In genomic region chr13:26222523-26223046, GRCh38 we compare ENCODE assay signal across 2 cellular contexts.
TF ChIP-seq lines count a peak whose summit lies in the region.

No MANE protein-coding gene starts in this region.

TF ChIP-seq in K562, 482 proteins besides CTCF, POLR2A, EP300 and RAD21 (continued from another document and continues in another):
- TF ChIP-seq E4F1 (CRISPR knock-in tag; IDR thresholded peaks at IDR 0.05; ENCODE audit: borderline replicate concordance) (no peak), ZNF224 (CRISPR knock-in tag; IDR thresholded peaks at IDR 0.05) (no peak), FOXJ2 (tag; IDR thresholded peaks at IDR 0.05) (no peak), ZNF263 (CRISPR knock-in tag; IDR thresholded peaks at IDR 0.05; ENCODE audit: borderline replicate concordance) (no peak), ZNF143 (CRISPR knock-in tag; IDR thresholded peaks at IDR 0.05) (no peak), YBX1 (IDR thresholded peaks at IDR 0.05) (no peak), SFPQ (IDR thresholded peaks at IDR 0.05; ENCODE audit: low read depth, low read length) (no peak), HDAC2 (IDR thresholded peaks at IDR 0.05) (no peak), HCFC1 (IDR thresholded peaks at IDR 0.05; ENCODE audit: low read depth, low read length) (no peak), SMARCA5 (IDR thresholded peaks at IDR 0.05) (no peak), DIDO1 (tag; IDR thresholded peaks at IDR 0.05; ENCODE audit: low read depth) (no peak), PHF20 (IDR thresholded peaks at IDR 0.05; ENCODE audit: partially characterized antibody) (peak; percentile 12), ETV5 (CRISPR knock-in tag; IDR thresholded peaks at IDR 0.05; ENCODE audit: low read depth) (0 out of 2 replicates have a peak, but pooled peaks have one; percentile 7), ARID3A (IDR thresholded peaks at IDR 0.05; ENCODE audit: borderline replicate concordance, low read depth, low read length) (no peak), NR2C2 (CRISPR knock-in tag; IDR thresholded peaks at IDR 0.05) (no peak), NR2C2 (tag; IDR thresholded peaks at IDR 0.05) (peak; percentile 77), ZFX (CRISPR knock-in tag; IDR thresholded peaks at IDR 0.05) (peak; percentile 5; the same call in 1 of the 2 replicates), ZNF766 (CRISPR knock-in tag; conservative IDR thresholded peaks at IDR 0.05) (no peak), ZNF507 (tag; conservative IDR thresholded peaks at IDR 0.05) (no peak), MYBL2 (IDR thresholded peaks at IDR 0.05; ENCODE audit: low read depth) (no peak), MYBL2 (CRISPR knock-in tag; IDR thresholded peaks at IDR 0.05; ENCODE audit: borderline replicate concordance) (no peak), NCOA1 (IDR thresholded peaks at IDR 0.05; ENCODE audit: low read depth) (peak; percentile 64), SMAD3 (CRISPR knock-in tag; conservative IDR thresholded peaks at IDR 0.05) (no peak), CC2D1A (IDR thresholded peaks at IDR 0.05) (no peak), ETV1 (tag; conservative IDR thresholded peaks at IDR 0.05; ENCODE audit: low read depth) (0 out of 2 replicates have a peak, but pooled peaks have one; percentile 10), XRCC3 (IDR thresholded peaks at IDR 0.05) (no peak), FUS (optimal IDR thresholded peaks at IDR 0.05; ENCODE audit: low read depth, low read length) (no peak), C11orf30 (IDR thresholded peaks at IDR 0.05; ENCODE audit: low read depth) (peak; percentile 46; the same call in 1 of the 2 replicates), ZNF253 (CRISPR knock-in tag; conservative IDR thresholded peaks at IDR 0.05) (no peak), ELF1 (tag; IDR thresholded peaks at IDR 0.05) (no peak; the same call in 1 of the 2 replicates), PHTF2 (CRISPR knock-in tag; IDR thresholded peaks at IDR 0.05) (no peak), SRSF1 (IDR thresholded peaks at IDR 0.05; ENCODE audit: low read depth, low read length) (no peak), ZNF431 (CRISPR knock-in tag; IDR thresholded peaks at IDR 0.05) (no peak), ZNF445 (CRISPR knock-in tag; IDR thresholded peaks at IDR 0.05; ENCODE audit: low read depth) (no peak), SREBF2 (CRISPR knock-in tag; IDR thresholded peaks at IDR 0.05) (no peak), STAT5B (CRISPR knock-in tag; IDR thresholded peaks at IDR 0.05) (no peak), ARID1B (IDR thresholded peaks at IDR 0.05) (no peak)

TF ChIP-seq in HepG2, 621 proteins besides CTCF, POLR2A, EP300 and RAD21 (continued from another document and continues in another):
- TF ChIP-seq BCL3 (CRISPR knock-in tag; IDR thresholded peaks at IDR 0.05) (0 out of 2 replicates have a peak, but pooled peaks have one; percentile 17), ZNF121 (CRISPR knock-in tag; IDR thresholded peaks at IDR 0.05) (peak; percentile 97), SALL2 (CRISPR knock-in tag; IDR thresholded peaks at IDR 0.05) (no peak), AGO2 (optimal IDR thresholded peaks at IDR 0.05; ENCODE audit: low read depth, low read length) (no peak), XRCC5 (optimal IDR thresholded peaks at IDR 0.05; ENCODE audit: low read length) (peak; percentile 2), ELF4 (CRISPR knock-in tag; IDR thresholded peaks at IDR 0.05; ENCODE audit: borderline replicate concordance) (no peak), KMT2A (CRISPR knock-in tag; IDR thresholded peaks at IDR 0.05) (peak; percentile 21; the same call in 1 of the 2 replicates), SPEN (CRISPR knock-in tag; IDR thresholded peaks at IDR 0.05; ENCODE audit: low read depth) (no peak), MED13 (CRISPR knock-in tag; IDR thresholded peaks at IDR 0.05) (no peak), TERF1 (CRISPR knock-in tag; IDR thresholded peaks at IDR 0.05) (no peak), JUNB (CRISPR knock-in tag; IDR thresholded peaks at IDR 0.05; ENCODE audit: borderline replicate concordance) (0 out of 2 replicates have a peak, but pooled peaks have one; percentile 1), TBX3 (IDR thresholded peaks at IDR 0.05; ENCODE audit: borderline replicate concordance) (no peak), ZNF251 (CRISPR knock-in tag; IDR thresholded peaks at IDR 0.05) (no peak), ZNF253 (CRISPR knock-in tag; IDR thresholded peaks at IDR 0.05; ENCODE audit: borderline replicate concordance) (0 out of 2 replicates have a peak, but pooled peaks have one; percentile 2), GATAD2A (CRISPR knock-in tag; IDR thresholded peaks at IDR 0.05) (0 out of 2 replicates have a peak, but pooled peaks have one; percentile 1), HIC2 (CRISPR knock-in tag; IDR thresholded peaks at IDR 0.05; ENCODE audit: low read depth) (no peak; the same call in 1 of the 2 replicates), HOXA9 (CRISPR knock-in tag; IDR thresholded peaks at IDR 0.05; ENCODE audit: borderline replicate concordance) (0 out of 2 replicates have a peak, but pooled peaks have one; percentile 18), MEIS2 (CRISPR knock-in tag; IDR thresholded peaks at IDR 0.05) (no peak), ZNF589 (CRISPR knock-in tag; conservative IDR thresholded peaks at IDR 0.05) (0 out of 2 replicates have a peak, but pooled peaks have one; percentile 55), PRPF4 (IDR thresholded peaks at IDR 0.05; ENCODE audit: low read depth, low read length, poor library complexity, severe bottlenecking) (peak; percentile 10), BHLHE40 (IDR thresholded peaks at IDR 0.05; ENCODE audit: low read length) (no peak), ZNF576 (CRISPR knock-in tag; IDR thresholded peaks at IDR 0.05) (no peak), GLMP (CRISPR knock-in tag; IDR thresholded peaks at IDR 0.05; ENCODE audit: borderline replicate concordance) (no peak), ZBTB44 (CRISPR knock-in tag; IDR thresholded peaks at IDR 0.05) (no peak), SOX5 (CRISPR knock-in tag; IDR thresholded peaks at IDR 0.05; ENCODE audit: borderline replicate concordance) (0 out of 2 replicates have a peak, but pooled peaks have one; percentile 1), ARNT2 (CRISPR knock-in tag; IDR thresholded peaks at IDR 0.05; ENCODE audit: low read depth) (no peak), ASH2L (IDR thresholded peaks at IDR 0.05; ENCODE audit: insufficient read length, low read depth, low read length) (peak; percentile 8), JDP2 (CRISPR knock-in tag; IDR thresholded peaks at IDR 0.05; ENCODE audit: borderline replicate concordance) (no peak), SIN3B (IDR thresholded peaks at IDR 0.05; ENCODE audit: low read length) (no peak), PATZ1 (CRISPR knock-in tag; IDR thresholded peaks at IDR 0.05) (no peak), ZBTB14 (CRISPR knock-in tag; IDR thresholded peaks at IDR 0.05) (no peak), PRDM10 (CRISPR knock-in tag; IDR thresholded peaks at IDR 0.05; ENCODE audit: low read depth) (no peak), TCF12 (IDR thresholded peaks at IDR 0.05) (no peak), TCF12 (CRISPR knock-in tag; IDR thresholded peaks at IDR 0.05) (no peak)
